Comparison of ENCODE assay signal across 8 cellular contexts in genomic region chr1:220218397-220219135, GRCh38. TPM values are rescaled to one million over a fixed set of nuclear protein-coding genes. Genes with fewer than 3 reads are reported as not detected.
DNase-seq lines count a peak whose midpoint lies in the region; ATAC-seq lines count a peak whose summit lies in the region.
"Not testable (repeated sequence)": the region's sequence is repeated elsewhere in the genome, so short reads cannot be mapped to it uniquely, and the experiment has no call there.

No MANE protein-coding gene starts in this region.

- CTCF ChIA-PET in CD4-positive, alpha-beta memory T cell (lab: Charles Lee; ENCODE audit: partially characterized antibody) = interaction anchor here (0.6 to 2.0 kb wide), 7 partner anchors 9 to 515 kb away, joined by 3 to 7 read pairs (median 4); no protein-coding TSS in a partner anchor

- peaks cover 29 to 40% (median 36%) of the 10 kb centered on the region in 4 donors for H3K4me1 Mint-ChIP-seq in CD4-positive, alpha-beta memory T cell

- H3K9me3 ChIP-seq in CD4-positive, alpha-beta memory T cell (ENCODE audit: control insufficient read depth in 1 of 2, low read length in 2 of 2) = not testable (repeated sequence)

- peaks cover 32% of the 10 kb centered on the region for H3K4me1 ChIP-seq in CD4-positive, alpha-beta memory T cell (ENCODE audit: insufficient read depth, low read length)

- H3K27ac Mint-ChIP-seq in CD4-positive, alpha-beta memory T cell = peak overlapping the region in 1 of 7 donors; percentile 3

- peak in 4 of 5 donors; percentile 18 to 26 (median 22) for DNase-seq in CD4-positive, alpha-beta memory T cell
- DNase-seq in NCI-H345 treated with DMSO at 0.1 percent for 48 hours (lab: John Stamatoyannopoulos, UW; ENCODE audit: unreplicated experiment) = peak; percentile 19
- peak; percentile 36 to 44 for DNase-seq in activated CD4-positive, alpha-beta T cell treated with anti-CD3 and anti-CD28 coated beads for 4 hours
- DNase-seq in dermis blood vessel endothelial cell = peak; percentile 85
- peak; percentile 45 to 65 for DNase-seq in left colon
- peak; percentile 11 to 38 for DNase-seq in stimulated activated CD4-positive, alpha-beta T cell treated with anti-CD3 and anti-CD28 coated beads, Interleukin-2, amount 100 ng/mL, for 48 hours

- not testable (repeated sequence) for H3K9me3 Mint-ChIP-seq in CD4-positive, alpha-beta memory T cell

- not testable (repeated sequence) for H3K4me3 ChIP-seq in CD4-positive, alpha-beta memory T cell (ENCODE audit: low read length in 2 of 2)

- peak; percentile 41 for ATAC-seq in GM19395 (IDR thresholded peaks at IDR 0.05; ENCODE audit: unreplicated experiment)
- ATAC-seq in HG03460 (IDR thresholded peaks at IDR 0.05; ENCODE audit: unreplicated experiment) = peak; percentile 43
- ATAC-seq in left colon = peak; percentile 89

- H3K27ac ChIP-seq in CD4-positive, alpha-beta memory T cell (ENCODE audit: low read depth, low read length) = not testable (repeated sequence)

- POLR2A ChIA-PET in CD4-positive, alpha-beta memory T cell (lab: Charles Lee; ENCODE audit: partially characterized antibody) = interaction anchor here (0.7 kb wide), 1 partner anchor 56 kb away, joined by 3 read pairs; no protein-coding TSS in a partner anchor

- not testable (repeated sequence) for H3K36me3 ChIP-seq in CD4-positive, alpha-beta memory T cell (ENCODE audit: insufficient read depth, low read length)

- not testable (repeated sequence) for H3K27me3 ChIP-seq in CD4-positive, alpha-beta memory T cell (ENCODE audit: insufficient read depth, low read length)

- intact Hi-C loops in CD4-positive, alpha-beta memory T cell (cut with micrococcal nuclease) = loop anchor here (5.0 kb wide), 2 partner anchors 514 to 559 kb away; no protein-coding TSS in a partner anchor
- intact Hi-C loops in left colon (cut with DNase I, micrococcal nuclease) = not testable (repeated sequence)

- peaks cover 10 to 11% of the 10 kb centered on the region in 2 donors for H3K36me3 Mint-ChIP-seq in CD4-positive, alpha-beta memory T cell

- H3K27me3 Mint-ChIP-seq in CD4-positive, alpha-beta memory T cell = not testable (repeated sequence)

- not testable (repeated sequence) for H3K4me3 Mint-ChIP-seq in CD4-positive, alpha-beta memory T cell

RNA-seq across cellular contexts. Expression of gene RAB3GAP2, which starts 53.7 kb away (rescaled TPM):
- total RNA-seq in CD4-positive, alpha-beta memory T cell = 10 to 100 TPM; 44.4 to 44.9 TPM
- 10 to 100 TPM; 24.1 to 31.2 TPM for polyA plus RNA-seq in CD4-positive, alpha-beta memory T cell
- 38.6 and 40.8 TPM in 2 replicates for total RNA-seq in dermis blood vessel endothelial cell
- 10 to 100 TPM; 30.7 to 33.1 TPM for total RNA-seq in left colon

Comparison
In these comparisons a context has a peak if more than half of its experiments do, and no peak if none do; other contexts are left out.
1. DNase-seq: peak in every context shown above with its lines; median percentile 85 in dermis blood vessel endothelial cell; 55 in left colon; 40 in activated CD4-positive, alpha-beta T cell treated with anti-CD3 and anti-CD28 coated beads for 4 hours; 24 in stimulated activated CD4-positive, alpha-beta T cell treated with anti-CD3 and anti-CD28 coated beads, Interleukin-2, amount 100 ng/mL, for 48 hours; 22 in CD4-positive, alpha-beta memory T cell; 19 in NCI-H345 treated with DMSO at 0.1 percent for 48 hours.